20 cellular contexts compared by ENCODE assay signal in genomic region chr20:12775041-12775440, GRCh38.
"Had no signal": no experiment of that assay in that cellular context is flagged by ENCODE, and none has a peak within 500 bp of the region (broad histone marks: within the 10 kb centered on the region; RNA-seq: fewer than 3 reads in every experiment).

No MANE protein-coding gene starts in this region.

- H3K27ac ChIP-seq: breast epithelium, gastroesophageal sphincter, lower lobe of right lung, neutrophil, SK-N-MC, spleen, thoracic aorta, upper lobe of left lung, VCaP had no signal

- H3K27me3 ChIP-seq: breast epithelium, gastroesophageal sphincter, neutrophil, spleen, upper lobe of left lung had no signal

- H3K4me1 ChIP-seq: gastroesophageal sphincter, lower lobe of right lung, spleen, upper lobe of left lung had no signal

- DNase-seq: activated CD4-positive, alpha-beta memory T cell treated with anti-CD3 and anti-CD28 coated beads, Interleukin-2, amount 10 ng/mL, durations not matched to agents 7 days and 5 days; activated CD4-positive, alpha-beta T cell treated with anti-CD3 and anti-CD28 coated beads, Interleukin-2, amount 10 ng/mL, durations not matched to agents 24 days and 14 days; activated gamma-delta T cell; aorta; cortex of kidney; endodermal cell; head of caudate nucleus; hypothalamus; lower lobe of right lung; naive thymus-derived CD8-positive, alpha-beta T cell; spleen; stimulated activated CD4-positive, alpha-beta T cell treated with anti-CD3 and anti-CD28 coated beads, Interleukin-4, amount 100 ng/mL, for 1 hour; stimulated activated naive CD4-positive, alpha-beta T cell treated with Interleukin-2 at 50 U/mL for 16 hours; upper lobe of left lung had no signal

- H3K9me3 ChIP-seq: breast epithelium, gastroesophageal sphincter, lower lobe of right lung, neutrophil, thoracic aorta, upper lobe of left lung had no signal

- H3K4me3 ChIP-seq: breast epithelium, gastroesophageal sphincter, lower lobe of right lung, SK-N-MC, spleen, thoracic aorta, upper lobe of left lung had no signal

- H3K36me3 ChIP-seq: breast epithelium, gastroesophageal sphincter, lower lobe of right lung, neutrophil, spleen, thoracic aorta, upper lobe of left lung had no signal
